ENCODE assay signal across 8 cellular contexts in the genomic region with DNA sequence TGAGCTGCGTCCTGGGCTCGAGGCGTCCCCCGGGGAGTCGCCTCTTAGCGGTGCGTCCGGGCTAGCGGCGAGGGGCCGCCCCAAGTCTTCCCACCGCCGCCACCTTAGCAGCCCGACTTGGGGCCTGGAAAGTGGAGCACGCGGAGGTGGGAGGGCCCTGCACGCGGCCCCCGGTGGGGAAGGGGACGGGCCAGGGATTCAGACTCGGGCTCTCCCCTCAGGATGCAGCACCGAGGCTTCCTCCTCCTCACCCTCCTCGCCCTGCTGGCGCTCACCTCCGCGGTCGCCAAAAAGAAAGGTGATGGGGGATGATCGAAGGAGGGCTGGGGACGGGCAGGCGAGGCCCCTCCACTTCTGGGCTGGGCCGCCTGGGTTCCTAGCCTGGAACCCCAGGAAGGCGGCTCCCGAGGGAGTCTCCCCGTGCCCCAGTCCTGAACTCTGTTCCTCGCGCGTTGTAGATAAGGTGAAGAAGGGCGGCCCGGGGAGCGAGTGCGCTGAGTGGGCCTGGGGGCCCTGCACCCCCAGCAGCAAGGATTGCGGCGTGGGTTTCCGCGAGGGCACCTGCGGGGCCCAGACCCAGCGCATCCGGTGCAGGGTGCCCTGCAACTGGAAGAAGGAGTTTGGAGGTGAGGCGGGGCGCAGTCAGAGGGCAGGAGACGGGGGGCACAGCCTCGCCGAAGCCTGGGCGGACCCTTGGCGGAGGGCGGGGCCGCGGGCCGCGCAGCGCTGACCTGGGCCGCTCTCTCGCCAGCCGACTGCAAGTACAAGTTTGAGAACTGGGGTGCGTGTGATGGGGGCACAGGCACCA. TPM values are rescaled to one million over a fixed set of nuclear protein-coding genes. Genes with fewer than 3 reads are reported as not detected.
DNase-seq lines count a peak whose midpoint lies in the region; ATAC-seq and TF ChIP-seq lines count a peak whose summit lies in the region.

No MANE protein-coding gene starts in this region.

- no peak for TF ChIP-seq CTCF in neutrophil (IDR thresholded peaks at IDR 0.05)

- no peak overlapping the region for H3K27ac ChIP-seq in effector memory CD4-positive, alpha-beta T cell (ENCODE audit: insufficient read depth, low read length, poor library complexity, severe bottlenecking)
- no peak overlapping the region for H3K27ac ChIP-seq in neutrophil

- intact Hi-C loops in left colon (cut with DNase I, micrococcal nuclease): loop anchor here in 1 of 2 donors (10.0 kb wide), 1 partner anchor 153 kb away; no protein-coding TSS in a partner anchor

- H3K4me1 ChIP-seq in effector memory CD4-positive, alpha-beta T cell (ENCODE audit: control insufficient read depth, insufficient read depth, low read length, poor library complexity, severe bottlenecking): peaks cover 11% of the 10 kb centered on the region
- H3K4me1 ChIP-seq in neutrophil (ENCODE audit: control insufficient read depth in 1 of 2, insufficient read depth in 1 of 2, low read depth in 1 of 2, low read length in 1 of 2): peaks cover 32 to 57% of the 10 kb centered on the region in 2 experiments

- peak overlapping the region; percentile 60 for H3K4me3 ChIP-seq in effector memory CD4-positive, alpha-beta T cell (ENCODE audit: insufficient read depth, low read depth, low read length, poor library complexity, severe bottlenecking)
- H3K4me3 ChIP-seq in neutrophil (ENCODE audit: low read depth in 1 of 2, low read length in 1 of 2): peak overlapping the region; percentile 39 to 88

- H3K36me3 ChIP-seq in effector memory CD4-positive, alpha-beta T cell (ENCODE audit: control insufficient read depth, insufficient read depth, low read length): peaks cover 15% of the 10 kb centered on the region
- H3K36me3 ChIP-seq in neutrophil: peaks cover 26% of the 10 kb centered on the region

- DNase-seq in NCI-H345 (lab: John Stamatoyannopoulos, UW) (peak; percentile 47), NCI-H345 treated with DMSO at 0.1 percent for 48 hours (lab: John Stamatoyannopoulos, UW; ENCODE audit: unreplicated experiment) (no peak), NCI-H526 (lab: John Stamatoyannopoulos, UW) (peak; percentile 43 to 86), left colon (no peak)
- DNase-seq in effector memory CD4-positive, alpha-beta T cell: no peak

- H3K27me3 ChIP-seq in effector memory CD4-positive, alpha-beta T cell (replicated peaks; ENCODE audit: control insufficient read depth, insufficient read depth, low read length, poor library complexity, severe bottlenecking): peaks cover 17% of the 10 kb centered on the region
- H3K27me3 ChIP-seq in neutrophil: peaks cover 65% of the 10 kb centered on the region

- H3K9me3 ChIP-seq in effector memory CD4-positive, alpha-beta T cell (ENCODE audit: control insufficient read depth, low read length): no peaks in the 10 kb centered on the region
- no peaks in the 10 kb centered on the region for H3K9me3 ChIP-seq in neutrophil

- ATAC-seq in HG03135 (IDR thresholded peaks at IDR 0.05; ENCODE audit: unreplicated experiment): no peak
- no peak for ATAC-seq in left colon
- no peak for ATAC-seq in GM21515 (IDR thresholded peaks at IDR 0.05; ENCODE audit: unreplicated experiment)

RNA-seq across cellular contexts. Expression of gene MDK, which starts 0.6 kb away (rescaled TPM):
- 100 to 1,000 TPM; 136 to 195 TPM for total RNA-seq in left colon

RNA-seq across cellular contexts. Expression of gene CHRM4, which starts 9.5 kb away (rescaled TPM):
- total RNA-seq in left colon: 1 to 10 TPM in 1 of 2 donors, under 1 TPM in 1; 0.67 to 3.1 TPM

RNA-seq across cellular contexts. Expression of gene DGKZ, which starts 34.8 kb away (rescaled TPM):
- total RNA-seq in left colon: 10 to 100 TPM; 44.9 to 47.9 TPM

Comparison
In these comparisons a context has a peak if more than half of its experiments do, and no peak if none do; other contexts are left out.
1. DNase-seq: peak in NCI-H345 (single experiment) and NCI-H526 (2 of 2); none in NCI-H345 treated with DMSO at 0.1 percent for 48 hours (single experiment), effector memory CD4-positive, alpha-beta T cell (0 of 3) and left colon (0 of 2).